In genomic region chr19:34772697-34773554, GRCh38 we compare ENCODE assay signal across 1 cellular context.
TF ChIP-seq lines count a peak whose summit lies in the region.

TSS of gene ZNF599 (minus strand) at chr19:34773215. CDS start at chr19:34772841, 374 bp downstream.

TF ChIP-seq in HepG2, 621 proteins besides CTCF, POLR2A, EP300 and RAD21 (continued from another document and continues in another):
- TF ChIP-seq PREB (CRISPR knock-in tag; IDR thresholded peaks at IDR 0.05), result no peak
- TF ChIP-seq FLYWCH1 (CRISPR knock-in tag; IDR thresholded peaks at IDR 0.05), result no peak
- peak; percentile 67; the same call in 1 of the 2 replicates for TF ChIP-seq RFX1 (IDR thresholded peaks at IDR 0.05)
- TF ChIP-seq PBX2 (CRISPR knock-in tag; IDR thresholded peaks at IDR 0.05), result no peak
- 0 out of 2 replicates have a peak, but pooled peaks have one; percentile 50 for TF ChIP-seq EEA1 (CRISPR knock-in tag; IDR thresholded peaks at IDR 0.05; ENCODE audit: borderline replicate concordance)
- no peak for TF ChIP-seq ZSCAN21 (CRISPR knock-in tag; IDR thresholded peaks at IDR 0.05; ENCODE audit: borderline replicate concordance)
- 0 out of 2 replicates have a peak, but pooled peaks have one; percentile 35 for TF ChIP-seq SMAD1 (CRISPR knock-in tag; IDR thresholded peaks at IDR 0.05; ENCODE audit: borderline replicate concordance, low read depth)
- TF ChIP-seq BORCS8-MEF2B (CRISPR knock-in tag; IDR thresholded peaks at IDR 0.05), result 0 out of 2 replicates have a peak, but pooled peaks have one; percentile 36
- TF ChIP-seq YEATS4 (CRISPR knock-in tag; IDR thresholded peaks at IDR 0.05; ENCODE audit: borderline replicate concordance), result peak; percentile 72; the same call in 1 of the 2 replicates
- peak; percentile 46; the same call in 1 of the 2 replicates for TF ChIP-seq EED (CRISPR knock-in tag; IDR thresholded peaks at IDR 0.05)
- no peak for TF ChIP-seq ZBTB2 (CRISPR knock-in tag; IDR thresholded peaks at IDR 0.05; ENCODE audit: low read depth)
- no peak for TF ChIP-seq SYNCRIP (IDR thresholded peaks at IDR 0.05; ENCODE audit: insufficient read depth, low read depth, low read length)
- no peak for TF ChIP-seq MAFF (IDR thresholded peaks at IDR 0.05; ENCODE audit: low read depth, low read length)
- TF ChIP-seq ZFAT (CRISPR knock-in tag; conservative IDR thresholded peaks at IDR 0.05), result no peak
- TF ChIP-seq TFDP2 (CRISPR knock-in tag; IDR thresholded peaks at IDR 0.05), result peak; percentile 57; the same call in 1 of the 2 replicates
- peak; percentile 76 for TF ChIP-seq HDAC1 (CRISPR knock-in tag; IDR thresholded peaks at IDR 0.05)
- 0 out of 2 replicates have a peak, but pooled peaks have one; percentile 28 for TF ChIP-seq MXD3 (CRISPR knock-in tag; IDR thresholded peaks at IDR 0.05)
- no peak for TF ChIP-seq ZNF225 (CRISPR knock-in tag; IDR thresholded peaks at IDR 0.05)
- TF ChIP-seq ZNF407 (CRISPR knock-in tag; IDR thresholded peaks at IDR 0.05; ENCODE audit: not compliant biosample characterization), result no peak
- TF ChIP-seq ARID3A (IDR thresholded peaks at IDR 0.05; ENCODE audit: low read depth, low read length), result no peak
- TF ChIP-seq TARDBP (CRISPR knock-in tag; IDR thresholded peaks at IDR 0.05), result peak; percentile 58; the same call in 1 of the 2 replicates
- TF ChIP-seq IRX3 (CRISPR knock-in tag; IDR thresholded peaks at IDR 0.05; ENCODE audit: borderline replicate concordance, low read depth), result no peak
- TF ChIP-seq ZNF138 (CRISPR knock-in tag; IDR thresholded peaks at IDR 0.05; ENCODE audit: low read depth), result 0 out of 2 replicates have a peak, but pooled peaks have one; percentile 64
- no peak for TF ChIP-seq HOXA9 (CRISPR knock-in tag; IDR thresholded peaks at IDR 0.05; ENCODE audit: borderline replicate concordance)
- no peak for TF ChIP-seq HINFP (CRISPR knock-in tag; IDR thresholded peaks at IDR 0.05; ENCODE audit: low read depth)
- 0 out of 2 replicates have a peak, but pooled peaks have one; percentile 33 for TF ChIP-seq PATZ1 (CRISPR knock-in tag; IDR thresholded peaks at IDR 0.05)
- no peak for TF ChIP-seq SSRP1 (CRISPR knock-in tag; IDR thresholded peaks at IDR 0.05)
- no peak for TF ChIP-seq FIP1L1 (IDR thresholded peaks at IDR 0.05; ENCODE audit: borderline replicate concordance, insufficient read depth, low read depth, low read length)
- TF ChIP-seq MTF2 (CRISPR knock-in tag; IDR thresholded peaks at IDR 0.05; ENCODE audit: borderline replicate concordance), result no peak; the same call in 1 of the 2 replicates
- no peak for TF ChIP-seq LRRFIP1 (CRISPR knock-in tag; conservative IDR thresholded peaks at IDR 0.05)
- 0 out of 2 replicates have a peak, but pooled peaks have one; percentile 58 for TF ChIP-seq GLI4 (CRISPR knock-in tag; IDR thresholded peaks at IDR 0.05; ENCODE audit: borderline replicate concordance)
